ENCODE assay signal across 17 cellular contexts in the genomic region with DNA sequence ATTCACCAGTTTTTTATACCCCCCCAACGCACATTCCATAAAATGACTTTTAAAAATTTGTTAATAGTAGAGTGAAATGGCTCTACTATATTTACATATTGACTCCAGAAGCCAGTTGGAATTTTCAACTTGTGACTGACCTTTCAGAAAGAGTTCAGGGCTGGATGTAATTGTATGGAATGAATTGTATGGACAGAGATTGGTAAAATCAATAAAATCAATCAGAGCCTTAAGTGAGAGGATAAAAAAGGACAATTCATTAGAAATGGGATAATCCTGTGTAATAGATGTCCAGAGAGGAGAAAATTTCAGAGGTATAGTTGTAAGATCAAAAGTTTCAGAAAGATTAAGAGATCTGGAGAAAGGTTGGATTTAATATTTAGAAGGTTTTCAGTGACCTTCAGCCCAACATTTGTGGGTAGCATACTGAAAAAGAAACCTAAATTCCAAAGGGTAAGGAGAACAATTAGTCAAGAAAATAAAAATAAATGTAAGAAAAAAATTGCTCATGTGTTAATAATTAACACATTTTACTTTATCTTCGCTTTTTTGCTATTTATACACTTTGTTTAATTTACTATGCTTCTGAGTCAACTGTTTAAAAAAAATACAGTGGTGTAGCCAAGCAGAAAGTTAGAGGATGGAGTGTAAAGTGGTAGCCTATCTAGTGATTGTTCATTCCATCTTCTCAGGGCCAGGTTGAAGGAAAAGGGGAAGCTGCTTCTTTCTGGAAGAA.
DNase-seq lines count a peak whose midpoint lies in the region; ATAC-seq lines count a peak whose summit lies in the region.
"Had no signal": no experiment of that assay in that cellular context is flagged by ENCODE, and none has a peak within 500 bp of the region (broad histone marks: within the 10 kb centered on the region; RNA-seq: fewer than 3 reads in every experiment).

No MANE protein-coding gene starts in this region.

- in situ Hi-C loops in ACHN (cut with HindIII; ENCODE audit: low pct_ligation_motif_present, low pct_unique_long_range_greater_than_20kb, low sequenced_read_pairs) = no loop called here

- DNase-seq in ACHN (peak; percentile 9), glomerular visceral epithelial cell (ENCODE audit: extremely low spot score) (peak; percentile 47), kidney tubule cell (ENCODE audit: low spot score) (peak; percentile 40), AG08395 (ENCODE audit: low spot score) (no peak), AG20443 (ENCODE audit: low spot score) (no peak)
- DNase-seq: BE2C; C1 segment of cervical spinal cord; Caco-2; CD4-positive, CD25-positive, alpha-beta regulatory T cell; DMS153; DMS79; GDM1; H7; HFFc6 had no signal

- no peak for ATAC-seq in GM18520 (IDR thresholded peaks at IDR 0.05; ENCODE audit: unreplicated experiment)
- ATAC-seq: GM23338, HCT116 had no signal

Comparison
In these comparisons a context has a peak if more than half of its experiments do, and no peak if none do; other contexts are left out.
1. DNase-seq: peak in ACHN (single experiment), glomerular visceral epithelial cell (single experiment) and kidney tubule cell (single experiment); none in AG08395 (single experiment) and AG20443 (single experiment).